1 cellular context compared by ENCODE assay signal in genomic region chr12:42789808-42790760, GRCh38.
TF ChIP-seq lines count a peak whose summit lies in the region.

No MANE protein-coding gene starts in this region.

TF ChIP-seq in H1, 55 proteins besides CTCF, POLR2A, EP300 and RAD21 (continued from another document):
- no peak for TF ChIP-seq RBBP5 (IDR thresholded peaks at IDR 0.05; ENCODE audit: borderline replicate concordance, low read depth, low read length)
- TF ChIP-seq KDM5A (IDR thresholded peaks at IDR 0.05; ENCODE audit: low read length): no peak
- TF ChIP-seq TAF7 (optimal IDR thresholded peaks at IDR 0.05; ENCODE audit: borderline replicate concordance, low read depth, low read length): no peak
